ENCODE assay signal across 21 cellular contexts in the genomic region with DNA sequence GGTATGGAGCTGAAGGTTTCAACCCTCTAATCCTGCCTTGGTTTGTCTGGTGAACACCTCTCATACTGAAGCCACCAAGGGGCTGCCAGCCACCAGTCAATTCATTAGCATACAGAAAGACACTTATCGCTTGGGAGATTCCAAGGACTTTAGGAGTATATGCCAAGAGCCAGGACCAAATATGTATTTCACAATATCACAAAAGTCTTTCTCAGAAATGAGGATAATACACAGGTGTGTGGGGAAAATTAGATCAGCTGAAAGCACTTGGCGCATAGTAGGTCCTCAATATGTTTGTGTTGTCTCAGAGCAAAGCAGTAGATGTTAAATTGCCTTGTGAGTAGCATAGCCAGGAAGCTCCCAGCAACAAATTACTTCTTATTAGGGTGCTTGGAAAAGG. TPM values are rescaled to one million over a fixed set of nuclear protein-coding genes. Genes with fewer than 3 reads are reported as not detected.
"Had no signal": no experiment of that assay in that cellular context is flagged by ENCODE, and none has a peak within 500 bp of the region (broad histone marks: within the 10 kb centered on the region; RNA-seq: fewer than 3 reads in every experiment).

No MANE protein-coding gene starts in this region.

- H3K27me3 Mint-ChIP-seq: progenitor cell of endocrine pancreas had no signal

- ATAC-seq: activated CD8-positive, alpha-beta T cell treated with anti-CD3 and anti-CD28 coated beads for 36 hours; activated naive CD4-positive, alpha-beta T cell treated with anti-CD3 and anti-CD28 coated beads, Interleukin-2, amount 50 U/mL, for 72 hours; gastrocnemius medialis; heart left ventricle; left cardiac atrium; naive thymus-derived CD4-positive, alpha-beta T cell had no signal

- DNase-seq: activated CD4-positive, alpha-beta T cell treated with anti-CD3 and anti-CD28 coated beads, Interleukin-2, amount 10 ng/mL, durations not matched to agents 7 days and 5 days; activated CD4-positive, CD25-positive, alpha-beta regulatory T cell treated with anti-CD3 and anti-CD28 coated beads, Interleukin-2, amount 50 U/mL, for 72 hours; activated CD8-positive, alpha-beta T cell treated with anti-CD3 and anti-CD28 coated beads for 36 hours; cerebellar nuclear complex; esophagus squamous epithelium; gastrocnemius medialis; heart left ventricle; left cardiac atrium; naive thymus-derived CD4-positive, alpha-beta T cell; retina; sigmoid colon; stimulated activated CD4-positive, alpha-beta T cell treated with anti-CD3 and anti-CD28 coated beads, Interleukin-2, amount 100 ng/mL, for 48 hours; stimulated activated CD8-positive, alpha-beta memory T cell treated with anti-CD3 and anti-CD28 coated beads, Interleukin-4, amount 100 ng/mL, for 48 hours; stimulated activated naive CD4-positive, alpha-beta T cell treated with Interleukin-2 at 50 U/mL for 16 hours; thyroid gland had no signal

- H3K27ac ChIP-seq: esophagus squamous epithelium, gastrocnemius medialis, neural progenitor cell, thyroid gland had no signal

- H3K27ac Mint-ChIP-seq: activated CD4-positive, alpha-beta T cell treated with anti-CD3 and anti-CD28 coated beads, Interleukin-2, amount 10 ng/mL, durations not matched to agents 7 days and 5 days; activated CD8-positive, alpha-beta T cell treated with anti-CD3 and anti-CD28 coated beads for 36 hours; activated naive CD4-positive, alpha-beta T cell treated with anti-CD3 and anti-CD28 coated beads, Interleukin-2, amount 50 U/mL, for 72 hours; activated T-helper 1 cell treated with anti-CD3 and anti-CD28 coated beads, Interleukin-12 subunit alpha, Interleukin-12 subunit beta, Interleukin-2, Interleukin-4 antibody, amounts not matched to agents 30 ng/mL and 10 ng/mL and 1 ng/mL, durations not matched to agents 14 hours and 24 hours and 36 hours; progenitor cell of endocrine pancreas had no signal

- H3K9me3 Mint-ChIP-seq: activated CD4-positive, alpha-beta T cell treated with anti-CD3 and anti-CD28 coated beads, Interleukin-2, amount 10 ng/mL, durations not matched to agents 7 days and 5 days; activated CD8-positive, alpha-beta T cell treated with anti-CD3 and anti-CD28 coated beads for 36 hours; activated naive CD4-positive, alpha-beta T cell treated with anti-CD3 and anti-CD28 coated beads, Interleukin-2, amount 50 U/mL, for 72 hours; activated T-helper 1 cell treated with anti-CD3 and anti-CD28 coated beads, Interleukin-12 subunit alpha, Interleukin-12 subunit beta, Interleukin-2, Interleukin-4 antibody, amounts not matched to agents 30 ng/mL and 10 ng/mL and 1 ng/mL, durations not matched to agents 14 hours and 24 hours and 36 hours; naive thymus-derived CD4-positive, alpha-beta T cell; neural progenitor cell had no signal

- H3K9me3 ChIP-seq: esophagus squamous epithelium, gastrocnemius medialis, heart left ventricle, sigmoid colon, thyroid gland had no signal

- H3K27me3 ChIP-seq: esophagus squamous epithelium, gastrocnemius medialis, heart left ventricle, neural progenitor cell, sigmoid colon, thyroid gland had no signal

- H3K4me3 Mint-ChIP-seq: activated CD4-positive, alpha-beta T cell treated with anti-CD3 and anti-CD28 coated beads, Interleukin-2, amount 10 ng/mL, durations not matched to agents 7 days and 5 days; activated CD8-positive, alpha-beta T cell treated with anti-CD3 and anti-CD28 coated beads for 36 hours; activated T-helper 1 cell treated with anti-CD3 and anti-CD28 coated beads, Interleukin-12 subunit alpha, Interleukin-12 subunit beta, Interleukin-2, Interleukin-4 antibody, amounts not matched to agents 30 ng/mL and 10 ng/mL and 1 ng/mL, durations not matched to agents 14 hours and 24 hours and 36 hours; naive thymus-derived CD4-positive, alpha-beta T cell; neural progenitor cell had no signal

- H3K4me3 ChIP-seq: coronary artery, esophagus squamous epithelium, gastrocnemius medialis, heart left ventricle, neural progenitor cell, sigmoid colon, thyroid gland had no signal

- H3K4me1 Mint-ChIP-seq: activated CD4-positive, alpha-beta T cell treated with anti-CD3 and anti-CD28 coated beads, Interleukin-2, amount 10 ng/mL, durations not matched to agents 7 days and 5 days; naive thymus-derived CD4-positive, alpha-beta T cell had no signal

- H3K36me3 Mint-ChIP-seq: activated naive CD4-positive, alpha-beta T cell treated with anti-CD3 and anti-CD28 coated beads, Interleukin-2, amount 50 U/mL, for 72 hours; naive thymus-derived CD4-positive, alpha-beta T cell had no signal

- H3K36me3 ChIP-seq: gastrocnemius medialis, thyroid gland had no signal

RNA-seq across cellular contexts. Expression of gene KIRREL1, which starts 34.0 kb away (rescaled TPM):
- total RNA-seq: activated CD4-positive, alpha-beta T cell treated with anti-CD3 and anti-CD28 coated beads, Interleukin-2, amount 10 ng/mL, durations not matched to agents 7 days and 5 days; activated T-helper 1 cell treated with anti-CD3 and anti-CD28 coated beads, Interleukin-12 subunit alpha, Interleukin-12 subunit beta, Interleukin-2, Interleukin-4 antibody, amounts not matched to agents 30 ng/mL and 10 ng/mL and 1 ng/mL, durations not matched to agents 14 hours and 24 hours and 36 hours; naive thymus-derived CD4-positive, alpha-beta T cell; T-helper 2 cell treated with Interferon-gamma antibody and Interleukin-4, amounts not matched to agents 100 ng/mL and 5 ng/mL, for 36 hours had no signal
